Comparison of ENCODE assay signal across 1 cellular context in genomic region chr10:97401455-97401919, GRCh38.
TF ChIP-seq lines count a peak whose summit lies in the region.

No MANE protein-coding gene starts in this region.

TF ChIP-seq in H1, 55 proteins besides CTCF, POLR2A, EP300 and RAD21:
- TF ChIP-seq ASH2L (IDR thresholded peaks at IDR 0.05; ENCODE audit: low read length) (peak; percentile 4), YY1 (IDR thresholded peaks at IDR 0.05; ENCODE audit: low read depth, low read length) (no peak), POU5F1 (IDR thresholded peaks at IDR 0.05; ENCODE audit: low read depth, low read length) (no peak)
- TF ChIP-seq, protein P1, sequence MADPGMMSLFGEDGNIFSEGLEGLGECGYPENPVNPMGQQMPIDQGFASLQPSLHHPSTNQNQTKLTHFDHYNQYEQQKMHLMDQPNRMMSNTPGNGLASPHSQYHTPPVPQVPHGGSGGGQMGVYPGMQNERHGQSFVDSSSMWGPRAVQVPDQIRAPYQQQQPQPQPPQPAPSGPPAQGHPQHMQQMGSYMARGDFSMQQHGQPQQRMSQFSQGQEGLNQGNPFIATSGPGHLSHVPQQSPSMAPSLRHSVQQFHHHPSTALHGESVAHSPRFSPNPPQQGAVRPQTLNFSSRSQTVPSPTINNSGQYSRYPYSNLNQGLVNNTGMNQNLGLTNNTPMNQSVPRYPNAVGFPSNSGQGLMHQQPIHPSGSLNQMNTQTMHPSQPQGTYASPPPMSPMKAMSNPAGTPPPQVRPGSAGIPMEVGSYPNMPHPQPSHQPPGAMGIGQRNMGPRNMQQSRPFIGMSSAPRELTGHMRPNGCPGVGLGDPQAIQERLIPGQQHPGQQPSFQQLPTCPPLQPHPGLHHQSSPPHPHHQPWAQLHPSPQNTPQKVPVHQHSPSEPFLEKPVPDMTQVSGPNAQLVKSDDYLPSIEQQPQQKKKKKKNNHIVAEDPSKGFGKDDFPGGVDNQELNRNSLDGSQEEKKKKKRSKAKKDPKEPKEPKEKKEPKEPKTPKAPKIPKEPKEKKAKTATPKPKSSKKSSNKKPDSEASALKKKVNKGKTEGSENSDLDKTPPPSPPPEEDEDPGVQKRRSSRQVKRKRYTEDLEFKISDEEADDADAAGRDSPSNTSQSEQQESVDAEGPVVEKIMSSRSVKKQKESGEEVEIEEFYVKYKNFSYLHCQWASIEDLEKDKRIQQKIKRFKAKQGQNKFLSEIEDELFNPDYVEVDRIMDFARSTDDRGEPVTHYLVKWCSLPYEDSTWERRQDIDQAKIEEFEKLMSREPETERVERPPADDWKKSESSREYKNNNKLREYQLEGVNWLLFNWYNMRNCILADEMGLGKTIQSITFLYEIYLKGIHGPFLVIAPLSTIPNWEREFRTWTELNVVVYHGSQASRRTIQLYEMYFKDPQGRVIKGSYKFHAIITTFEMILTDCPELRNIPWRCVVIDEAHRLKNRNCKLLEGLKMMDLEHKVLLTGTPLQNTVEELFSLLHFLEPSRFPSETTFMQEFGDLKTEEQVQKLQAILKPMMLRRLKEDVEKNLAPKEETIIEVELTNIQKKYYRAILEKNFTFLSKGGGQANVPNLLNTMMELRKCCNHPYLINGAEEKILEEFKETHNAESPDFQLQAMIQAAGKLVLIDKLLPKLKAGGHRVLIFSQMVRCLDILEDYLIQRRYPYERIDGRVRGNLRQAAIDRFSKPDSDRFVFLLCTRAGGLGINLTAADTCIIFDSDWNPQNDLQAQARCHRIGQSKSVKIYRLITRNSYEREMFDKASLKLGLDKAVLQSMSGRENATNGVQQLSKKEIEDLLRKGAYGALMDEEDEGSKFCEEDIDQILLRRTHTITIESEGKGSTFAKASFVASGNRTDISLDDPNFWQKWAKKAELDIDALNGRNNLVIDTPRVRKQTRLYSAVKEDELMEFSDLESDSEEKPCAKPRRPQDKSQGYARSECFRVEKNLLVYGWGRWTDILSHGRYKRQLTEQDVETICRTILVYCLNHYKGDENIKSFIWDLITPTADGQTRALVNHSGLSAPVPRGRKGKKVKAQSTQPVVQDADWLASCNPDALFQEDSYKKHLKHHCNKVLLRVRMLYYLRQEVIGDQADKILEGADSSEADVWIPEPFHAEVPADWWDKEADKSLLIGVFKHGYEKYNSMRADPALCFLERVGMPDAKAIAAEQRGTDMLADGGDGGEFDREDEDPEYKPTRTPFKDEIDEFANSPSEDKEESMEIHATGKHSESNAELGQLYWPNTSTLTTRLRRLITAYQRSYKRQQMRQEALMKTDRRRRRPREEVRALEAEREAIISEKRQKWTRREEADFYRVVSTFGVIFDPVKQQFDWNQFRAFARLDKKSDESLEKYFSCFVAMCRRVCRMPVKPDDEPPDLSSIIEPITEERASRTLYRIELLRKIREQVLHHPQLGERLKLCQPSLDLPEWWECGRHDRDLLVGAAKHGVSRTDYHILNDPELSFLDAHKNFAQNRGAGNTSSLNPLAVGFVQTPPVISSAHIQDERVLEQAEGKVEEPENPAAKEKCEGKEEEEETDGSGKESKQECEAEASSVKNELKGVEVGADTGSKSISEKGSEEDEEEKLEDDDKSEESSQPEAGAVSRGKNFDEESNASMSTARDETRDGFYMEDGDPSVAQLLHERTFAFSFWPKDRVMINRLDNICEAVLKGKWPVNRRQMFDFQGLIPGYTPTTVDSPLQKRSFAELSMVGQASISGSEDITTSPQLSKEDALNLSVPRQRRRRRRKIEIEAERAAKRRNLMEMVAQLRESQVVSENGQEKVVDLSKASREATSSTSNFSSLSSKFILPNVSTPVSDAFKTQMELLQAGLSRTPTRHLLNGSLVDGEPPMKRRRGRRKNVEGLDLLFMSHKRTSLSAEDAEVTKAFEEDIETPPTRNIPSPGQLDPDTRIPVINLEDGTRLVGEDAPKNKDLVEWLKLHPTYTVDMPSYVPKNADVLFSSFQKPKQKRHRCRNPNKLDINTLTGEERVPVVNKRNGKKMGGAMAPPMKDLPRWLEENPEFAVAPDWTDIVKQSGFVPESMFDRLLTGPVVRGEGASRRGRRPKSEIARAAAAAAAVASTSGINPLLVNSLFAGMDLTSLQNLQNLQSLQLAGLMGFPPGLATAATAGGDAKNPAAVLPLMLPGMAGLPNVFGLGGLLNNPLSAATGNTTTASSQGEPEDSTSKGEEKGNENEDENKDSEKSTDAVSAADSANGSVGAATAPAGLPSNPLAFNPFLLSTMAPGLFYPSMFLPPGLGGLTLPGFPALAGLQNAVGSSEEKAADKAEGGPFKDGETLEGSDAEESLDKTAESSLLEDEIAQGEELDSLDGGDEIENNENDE (IDR thresholded peaks at IDR 0.05; ENCODE audit: insufficient replicate concordance, low read length): no peak
